ENCODE assay signal across 18 cellular contexts in genomic region chr22:41429232-41429945, GRCh38. TPM values are rescaled to one million over a fixed set of nuclear protein-coding genes. Genes with fewer than 3 reads are reported as not detected.
A peak's percentile ranks its signal among the peaks of the same experiment; 100 is the strongest.
DNase-seq lines count a peak whose midpoint lies in the region; ATAC-seq and TF ChIP-seq lines count a peak whose summit lies in the region.
"Had no signal": no experiment of that assay in that cellular context is flagged by ENCODE, and none has a peak within 500 bp of the region (broad histone marks: within the 10 kb centered on the region; RNA-seq: fewer than 3 reads in every experiment).

No MANE protein-coding gene starts in this region.

- H2AFZ ChIP-seq in GM23338 (no peak overlapping the region), smooth muscle cell (ENCODE audit: low read depth) (no peak overlapping the region)
- H2AFZ ChIP-seq: hepatocyte had no signal

- H3K27ac Mint-ChIP-seq in GM23338, result no peak overlapping the region
- H3K27ac Mint-ChIP-seq: activated naive CD8-positive, alpha-beta T cell treated with anti-CD3 and anti-CD28 coated beads for 36 hours had no signal

- TF ChIP-seq CTCF in GM23338 (conservative IDR thresholded peaks at IDR 0.05; ENCODE audit: low read depth in 2 of 2), result no peak
- no peak for TF ChIP-seq CTCF in smooth muscle cell (IDR thresholded peaks at IDR 0.05; ENCODE audit: borderline replicate concordance, insufficient read depth, poor library complexity, severe bottlenecking)
- no peak for TF ChIP-seq CTCF in prostate gland (IDR thresholded peaks at IDR 0.05)
- TF ChIP-seq CTCF in tibial nerve (IDR thresholded peaks at IDR 0.05), result no peak

- intact Hi-C loops in prostate gland (cut with DNase I), result no loop called here

- H3K27me3 Mint-ChIP-seq in GM23338 (ENCODE audit: insufficient read depth, low read depth, poor library complexity), result peaks cover 11% of the 10 kb centered on the region
- H3K27me3 Mint-ChIP-seq: activated naive CD8-positive, alpha-beta T cell treated with anti-CD3 and anti-CD28 coated beads for 36 hours had no signal

- peaks cover 3% of the 10 kb centered on the region for H3K4me1 Mint-ChIP-seq in GM23338

- H3F3A ChIP-seq in GM23338 (replicated peaks; ENCODE audit: low read depth) (0 out of 2 replicates have a peak, but pooled peaks cover 12% of the 10 kb centered on the region), smooth muscle cell (ENCODE audit: low read depth) (no peaks in the 10 kb centered on the region)

- H3K4me2 ChIP-seq in GM23338, result no peak overlapping the region
- no peak overlapping the region for H3K4me2 ChIP-seq in smooth muscle cell
- H3K4me2 ChIP-seq: hepatocyte had no signal

- no peak overlapping the region for H3K9ac ChIP-seq in smooth muscle cell (ENCODE audit: low read depth)

- WGBS in smooth muscle cell (ENCODE audit: low lambda C conversion rate), result 77% methylated on average over 13 of the region's 13 CpGs
- WGBS in prostate gland, result 90% methylated on average over 13 of the region's 13 CpGs
- 77 to 78% methylated on average over 13 of the region's 13 CpGs for whole genome bisulfite sequencing in tibial nerve, 2 donors

- H3K4me3 ChIP-seq in GM23338, result no peak overlapping the region
- no peak overlapping the region for H3K4me3 ChIP-seq in smooth muscle cell
- H3K4me3 ChIP-seq in prostate gland, result no peak overlapping the region
- no peak overlapping the region for H3K4me3 ChIP-seq in tibial nerve
- H3K4me3 ChIP-seq: hepatocyte, SK-N-MC, thyroid gland had no signal

- H3K27ac ChIP-seq in GM23338 (ENCODE audit: low read depth), result no peak overlapping the region
- peak overlapping the region; percentile 26 for H3K27ac ChIP-seq in smooth muscle cell (ENCODE audit: low read depth)
- H3K27ac ChIP-seq in prostate gland, result no peak overlapping the region
- H3K27ac ChIP-seq in tibial nerve, result peak overlapping the region in 2 of 4 donors; percentile 26 to 58
- H3K27ac ChIP-seq: C4-2B, hepatocyte, SK-N-MC had no signal

- H3K4me3 Mint-ChIP-seq in GM23338, result no peak overlapping the region; the same call in 2 of the 3 replicates
- H3K4me3 Mint-ChIP-seq: activated naive CD8-positive, alpha-beta T cell treated with anti-CD3 and anti-CD28 coated beads for 36 hours had no signal

- ATAC-seq in GM23338 (peak; percentile 32; the same call in 2 of the 3 replicates), esophagus mucosa (peak; percentile 16)

- TF ChIP-seq EP300 in tibial nerve (IDR thresholded peaks at IDR 0.05), result no peak

- H3K9me3 Mint-ChIP-seq in GM23338, result no peaks in the 10 kb centered on the region; the same call in 2 of the 3 replicates
- H3K9me3 Mint-ChIP-seq: activated naive CD8-positive, alpha-beta T cell treated with anti-CD3 and anti-CD28 coated beads for 36 hours had no signal

- H4K20me1 ChIP-seq in GM23338 (replicated peaks; ENCODE audit: insufficient read depth) (peaks cover 13% of the 10 kb centered on the region), smooth muscle cell (ENCODE audit: low read depth) (peaks cover 44% of the 10 kb centered on the region)

- no peaks in the 10 kb centered on the region for H3K27me3 ChIP-seq in GM23338 (ENCODE audit: insufficient read depth)
- no peaks in the 10 kb centered on the region for H3K27me3 ChIP-seq in smooth muscle cell (ENCODE audit: low read depth)
- H3K27me3 ChIP-seq in prostate gland (replicated peaks; ENCODE audit: insufficient read depth), result no peaks in the 10 kb centered on the region
- H3K27me3 ChIP-seq in tibial nerve, result no peaks in the 10 kb centered on the region
- H3K27me3 ChIP-seq: hepatocyte, thyroid gland had no signal

- H3K4me1 ChIP-seq in GM23338 (ENCODE audit: insufficient read depth) (no peaks in the 10 kb centered on the region), smooth muscle cell (ENCODE audit: low read depth) (no peaks in the 10 kb centered on the region), prostate gland (replicated peaks) (peaks cover 4% of the 10 kb centered on the region), tibial nerve (peaks cover 0 to 28% (median 13%) of the 10 kb centered on the region in 4 donors)

- H3K9me3 ChIP-seq in smooth muscle cell (replicated peaks; ENCODE audit: low read depth) (no peaks in the 10 kb centered on the region), prostate gland (no peaks in the 10 kb centered on the region), tibial nerve (no peaks in the 10 kb centered on the region)
- H3K9me3 ChIP-seq: thyroid gland had no signal

- no peak for TF ChIP-seq POLR2A in prostate gland (IDR thresholded peaks at IDR 0.05)
- TF ChIP-seq POLR2A in tibial nerve (IDR thresholded peaks at IDR 0.05), result no peak

- H3K36me3 ChIP-seq in GM23338 (ENCODE audit: insufficient read depth) (no peaks in the 10 kb centered on the region), smooth muscle cell (ENCODE audit: low read depth) (no peaks in the 10 kb centered on the region), prostate gland (no peaks in the 10 kb centered on the region), tibial nerve (peaks cover 0 to 66% (median 0%) of the 10 kb centered on the region in 3 donors)

- H3K79me2 ChIP-seq in GM23338 (replicated peaks; ENCODE audit: insufficient read depth) (no peaks in the 10 kb centered on the region), smooth muscle cell (ENCODE audit: low read depth) (peaks cover 5% of the 10 kb centered on the region)

- H3K9me2 ChIP-seq in GM23338 (ENCODE audit: insufficient read depth), result no peaks in the 10 kb centered on the region

- H3K36me3 Mint-ChIP-seq in GM23338 (ENCODE audit: low read depth), result peaks cover 23% of the 10 kb centered on the region

- DNase-seq in GM23338 (ENCODE audit: low spot score), result no peak
- DNase-seq in RPMI7951 (ENCODE audit: low read depth), result peak; percentile 35
- no peak for DNase-seq in smooth muscle cell (lab: John Stamatoyannopoulos, UW; ENCODE audit: unreplicated experiment)
- no peak for DNase-seq in NOMO-1 treated with DMSO at 0.1 percent for 48 hours (lab: John Stamatoyannopoulos, UW; ENCODE audit: unreplicated experiment)
- no peak for DNase-seq in prostate gland (ENCODE audit: low spot score)
- DNase-seq in tibial nerve (ENCODE audit: low spot score in 2 of 2), result no peak
- DNase-seq: activated CD4-positive, alpha-beta T cell treated with anti-CD3 and anti-CD28 coated beads, Interleukin-2, amount 50 U/mL, for 48 hours; activated naive CD8-positive, alpha-beta T cell treated with anti-CD3 and anti-CD28 coated beads for 36 hours; activated T-cell treated with anti-CD3 and anti-CD28 coated beads, Interleukin-2, amount 50 U/mL, for 48 hours; DMS53; effector memory CD4-positive, alpha-beta T cell; NCI-H146; occipital lobe; thyroid gland had no signal

TF ChIP-seq in GM23338, 12 proteins besides CTCF, POLR2A, EP300 and RAD21 (continues in another document):
- TF ChIP-seq JUNB (IDR thresholded peaks at IDR 0.05; ENCODE audit: unreplicated experiment) (no peak), REST (IDR thresholded peaks at IDR 0.05; ENCODE audit: unreplicated experiment) (no peak)

RNA-seq across cellular contexts. Expression of gene TOB2, which starts 17.2 kb away (rescaled TPM):
- 43.0 and 47.2 TPM in 2 replicates for total RNA-seq in GM23338 (2014; rRNA removed; shearing (Covaris generic))
- polyA plus RNA-seq in GM23338 (2016; fragmentation: Nextera tagmentation; extraction: Ambion mirVana) (26.7 and 27.3 TPM in 2 replicates), smooth muscle cell (25.6 and 27.0 TPM in 2 replicates)
- 11.5 and 14.2 TPM in 2 replicates for total RNA-seq in RPMI7951 (2014; rRNA removed; shearing (Covaris generic))
- total RNA-seq in esophagus mucosa (19.6 TPM), smooth muscle cell (17.9 and 19.7 TPM in 2 replicates), prostate gland (10 to 100 TPM; 56.7 to 80.8 TPM), tibial nerve (10 to 100 TPM; 50.8 to 67.3 (median 56.9) TPM)

RNA-seq across cellular contexts. Expression of gene PHF5A, which starts 39.1 kb away (rescaled TPM):
- 108 and 115 TPM in 2 replicates for total RNA-seq in GM23338 (2014; rRNA removed; shearing (Covaris generic))
- 49.4 and 52.4 TPM in 2 replicates for polyA plus RNA-seq in GM23338 (2016; fragmentation: Nextera tagmentation; extraction: Ambion mirVana)
- total RNA-seq in RPMI7951 (2014; rRNA removed; shearing (Covaris generic)), result 55.6 and 59.7 TPM in 2 replicates
- total RNA-seq in esophagus mucosa, result 39.2 TPM
- total RNA-seq in smooth muscle cell, result 28.3 and 42.7 TPM in 2 replicates
- polyA plus RNA-seq in smooth muscle cell, result 19.4 and 24.2 TPM in 2 replicates
- 10 to 100 TPM; 35.8 to 40.2 TPM for total RNA-seq in prostate gland
- total RNA-seq in tibial nerve, result 10 to 100 TPM; 32.6 to 51.5 (median 36.4) TPM

RNA-seq across cellular contexts. Expression of gene ACO2, which starts 39.5 kb away (rescaled TPM):
- total RNA-seq in GM23338 (2014; rRNA removed; shearing (Covaris generic)), result 77.8 and 79.7 TPM in 2 replicates
- 33.4 and 36.2 TPM in 2 replicates for polyA plus RNA-seq in GM23338 (2016; fragmentation: Nextera tagmentation; extraction: Ambion mirVana)
- 38.5 and 43.7 TPM in 2 replicates for total RNA-seq in RPMI7951 (2014; rRNA removed; shearing (Covaris generic))
- total RNA-seq in esophagus mucosa, result 66.5 TPM
- total RNA-seq in smooth muscle cell, result 33.0 and 33.4 TPM in 2 replicates
- polyA plus RNA-seq in smooth muscle cell, result 72.1 and 85.5 TPM in 2 replicates
- 100 to 1,000 TPM; 100 to 177 TPM for total RNA-seq in prostate gland
- total RNA-seq in tibial nerve, result 10 to 100 TPM; 69.9 to 91.1 (median 76.4) TPM

RNA-seq across cellular contexts. Expression of gene TEF, which starts 47.6 kb away (rescaled TPM):
- total RNA-seq in GM23338 (2014; rRNA removed; shearing (Covaris generic)), result 7.0 and 7.2 TPM in 2 replicates
- polyA plus RNA-seq in GM23338 (2016; fragmentation: Nextera tagmentation; extraction: Ambion mirVana) (2.3 and 2.4 TPM in 2 replicates), smooth muscle cell (7.6 and 9.0 TPM in 2 replicates)
- 8.8 and 13.0 TPM in 2 replicates for total RNA-seq in RPMI7951 (2014; rRNA removed; shearing (Covaris generic))
- total RNA-seq in esophagus mucosa (12.5 TPM), smooth muscle cell (6.4 and 7.7 TPM in 2 replicates), prostate gland (10 to 100 TPM; 26.2 to 51.7 TPM), tibial nerve (10 to 100 TPM; 20.1 to 49.4 (median 43.9) TPM)
